Comparison of ENCODE assay signal across 14 cellular contexts in genomic region chr9:75181748-75182147, GRCh38.
A peak's percentile ranks its signal among the peaks of the same experiment; 100 is the strongest.
DNase-seq lines count a peak whose midpoint lies in the region; ATAC-seq and TF ChIP-seq lines count a peak whose summit lies in the region.
"Had no signal": no experiment of that assay in that cellular context is flagged by ENCODE, and none has a peak within 500 bp of the region (broad histone marks: within the 10 kb centered on the region; RNA-seq: fewer than 3 reads in every experiment).

No MANE protein-coding gene starts in this region.

- no peak overlapping the region for H3K9ac ChIP-seq in trophoblast cell (ENCODE audit: low read length)

- no peak overlapping the region for H4K91ac ChIP-seq in trophoblast cell (ENCODE audit: low read depth, low read length)

- H2BK120ac ChIP-seq in trophoblast cell (ENCODE audit: insufficient read depth, low read length, poor library complexity), result no peak overlapping the region

- no peaks in the 10 kb centered on the region for H4K20me1 ChIP-seq in hepatocyte (ENCODE audit: insufficient read depth, poor library complexity, severe bottlenecking)

- H3K4me1 ChIP-seq in hepatocyte (ENCODE audit: insufficient read depth) (no peaks in the 10 kb centered on the region), tibial artery (no peaks in the 10 kb centered on the region), trophoblast cell (ENCODE audit: control insufficient read depth in 1 of 2, insufficient read depth in 2 of 2, low read length in 2 of 2) (peaks cover 0 to 3% of the 10 kb centered on the region in 2 experiments)
- H3K4me1 ChIP-seq: psoas muscle had no signal

- H3K79me1 ChIP-seq in trophoblast cell (ENCODE audit: low read length), result peaks cover 2% of the 10 kb centered on the region

- in situ Hi-C loops in astrocyte of the spinal cord (cut with HindIII; ENCODE audit: low sequenced_read_pairs), result no loop called here

- H2BK5ac ChIP-seq in trophoblast cell (ENCODE audit: low read depth, low read length, poor library complexity), result no peak overlapping the region

- no peak overlapping the region for H3K23ac ChIP-seq in trophoblast cell (ENCODE audit: low read length)

- H3K36me3 ChIP-seq in hepatocyte (replicated peaks; ENCODE audit: insufficient read depth, low read depth) (no peaks in the 10 kb centered on the region), tibial artery (peaks cover 0 to 9% (median 0%) of the 10 kb centered on the region in 3 donors), trophoblast cell (ENCODE audit: control insufficient read depth in 1 of 2, insufficient read depth in 2 of 2, low read length in 2 of 2) (no peaks in the 10 kb centered on the region)

- no peaks in the 10 kb centered on the region for H3K27me3 Mint-ChIP-seq in Calu3 (ENCODE audit: unreplicated experiment)
- H3K27me3 Mint-ChIP-seq: T-cell had no signal

- H3K27ac ChIP-seq in hepatocyte (no peak overlapping the region), tibial artery (no peak overlapping the region), trophoblast cell (ENCODE audit: low read depth, low read length) (no peak overlapping the region)
- H3K27ac ChIP-seq: psoas muscle had no signal

- no peak overlapping the region for H2AK5ac ChIP-seq in trophoblast cell (ENCODE audit: low read length)

- H2AFZ ChIP-seq in hepatocyte (no peak overlapping the region), trophoblast cell (ENCODE audit: insufficient read depth, low read length, poor library complexity) (no peak overlapping the region)

- H3K4ac ChIP-seq in trophoblast cell (ENCODE audit: low read depth, low read length), result no peak overlapping the region

- H3K27ac Mint-ChIP-seq in Calu3 (ENCODE audit: unreplicated experiment), result no peak overlapping the region
- H3K27ac Mint-ChIP-seq: T-cell had no signal

- H3K4me3 ChIP-seq in astrocyte of the spinal cord (ENCODE audit: low read depth, low read length) (no peak overlapping the region), hepatocyte (no peak overlapping the region), tibial artery (no peak overlapping the region), trophoblast cell (ENCODE audit: low read depth, low read length) (no peak overlapping the region)
- H3K4me3 ChIP-seq: psoas muscle had no signal

- H3K4me1 Mint-ChIP-seq in Calu3 (ENCODE audit: low read depth, unreplicated experiment), result no peaks in the 10 kb centered on the region

- CTCF ChIA-PET in Calu3 (lab: Charles Lee), result no interaction called here

- no peaks in the 10 kb centered on the region for H3K36me3 Mint-ChIP-seq in Calu3 (ENCODE audit: insufficient read depth, unreplicated experiment)

- intact Hi-C loops in Calu3 (cut with micrococcal nuclease; ENCODE audit: unreplicated experiment), result loop anchor here (10.0 kb wide), 2 partner anchors 53 to 97 kb away; partner anchors contain the start of genes NMRK1 and OSTF1
- intact Hi-C loops in tibial artery (cut with DNase I; ENCODE audit: low total_unique reads), result no loop called here

- BruUV-seq in Calu3 (replicated peaks; lab: Mats Ljungman, UMichigan), result no TSS peak

- no peak for TF ChIP-seq CTCF in Calu3 (IDR thresholded peaks at IDR 0.05; ENCODE audit: unreplicated experiment)
- no peak for TF ChIP-seq CTCF in astrocyte of the spinal cord (IDR thresholded peaks at IDR 0.05; ENCODE audit: low read depth, low read length)
- TF ChIP-seq CTCF in hepatocyte (IDR thresholded peaks at IDR 0.05; ENCODE audit: poor library complexity), result no peak
- no peak for TF ChIP-seq CTCF in tibial artery (IDR thresholded peaks at IDR 0.05)

- no peaks in the 10 kb centered on the region for H3K27me3 ChIP-seq in hepatocyte
- H3K27me3 ChIP-seq in tibial artery, result no peaks in the 10 kb centered on the region
- H3K27me3 ChIP-seq in trophoblast cell (ENCODE audit: insufficient read depth, low read length), result no peaks in the 10 kb centered on the region

- H3K79me2 ChIP-seq in hepatocyte (no peaks in the 10 kb centered on the region), trophoblast cell (ENCODE audit: control insufficient read depth, insufficient read depth, low read length, poor library complexity) (no peaks in the 10 kb centered on the region)

- H3K9me2 ChIP-seq in hepatocyte (replicated peaks; ENCODE audit: insufficient read depth), result no peaks in the 10 kb centered on the region

- no peaks in the 10 kb centered on the region for H3K9me3 Mint-ChIP-seq in Calu3 (ENCODE audit: low read depth, unreplicated experiment)
- H3K9me3 Mint-ChIP-seq: T-cell had no signal

- H3K4me3 Mint-ChIP-seq in Calu3 (ENCODE audit: low read depth, unreplicated experiment), result no peak overlapping the region
- H3K4me3 Mint-ChIP-seq: T-cell had no signal

- H4K12ac ChIP-seq in trophoblast cell (ENCODE audit: low read depth, low read length), result no peak overlapping the region

- H3K9me3 ChIP-seq in hepatocyte (ENCODE audit: low read depth) (no peaks in the 10 kb centered on the region), tibial artery (no peaks in the 10 kb centered on the region), trophoblast cell (ENCODE audit: insufficient read depth, low read depth, low read length) (no peaks in the 10 kb centered on the region)
- H3K9me3 ChIP-seq: psoas muscle had no signal

- no peak overlapping the region for H4K8ac ChIP-seq in trophoblast cell (ENCODE audit: low read depth, low read length)

- H3K18ac ChIP-seq in trophoblast cell (ENCODE audit: low read length), result no peak overlapping the region

- no peak overlapping the region for H3K14ac ChIP-seq in trophoblast cell (ENCODE audit: low read length)

- DNase-seq in Calu3 (peak; percentile 7), LHCN-M2 (ENCODE audit: low read depth) (peak; percentile 52), astrocyte of the spinal cord (ENCODE audit: low read depth, low spot score) (peak; percentile 54), hepatocyte (ENCODE audit: low spot score) (peak; percentile 22), tibial artery (no peak), trophoblast cell (no peak)
- no peak for DNase-seq in effector CD4-positive, alpha-beta T cell
- DNase-seq: activated CD4-positive, alpha-beta T cell treated with anti-CD3 and anti-CD28 coated beads, Interleukin-2, amount 50 U/mL, for 4 hours; AML-193; NCI-H2107; psoas muscle; stimulated activated CD4-positive, alpha-beta T cell treated with anti-CD3 and anti-CD28 coated beads, Interleukin-2, amount 100 ng/mL, for 48 hours; T-cell had no signal

- no peak overlapping the region for H3K4me2 ChIP-seq in hepatocyte
- no peak overlapping the region for H3K4me2 ChIP-seq in trophoblast cell (ENCODE audit: low read length)

- ATAC-seq in HG02642 (IDR thresholded peaks at IDR 0.05; ENCODE audit: poor library complexity, unreplicated experiment), result no peak
- ATAC-seq: psoas muscle, T-cell had no signal

- no peak overlapping the region for H2BK12ac ChIP-seq in trophoblast cell (ENCODE audit: low read length)

- WGBS in hepatocyte (ENCODE audit: low lambda C conversion rate, missing lambda C conversion rate), result 70% methylated on average over 1 of the region's 1 CpG
- WGBS in trophoblast cell (ENCODE audit: extremely low coverage, insufficient coverage, insufficient read length), result no CpG with 5 or more reads among the region's 1 CpG

Comparison
In these comparisons a context has a peak if more than half of its experiments do, and no peak if none do; other contexts are left out.
1. DNase-seq: peak in Calu3 (single experiment), LHCN-M2 (single experiment), astrocyte of the spinal cord (single experiment) and hepatocyte (single experiment); none in tibial artery (0 of 2), effector CD4-positive, alpha-beta T cell (single experiment) and trophoblast cell (0 of 2).